Comparison of ENCODE assay signal across 1 cellular context in genomic region chr7:151087247-151088018, GRCh38.
TF ChIP-seq lines count a peak whose summit lies in the region.

No MANE protein-coding gene starts in this region.

TF ChIP-seq in K562, 482 proteins besides CTCF, POLR2A, EP300 and RAD21 (continued from another document and continues in another):
- TF ChIP-seq ZNF592 (IDR thresholded peaks at IDR 0.05) (no peak), TCF3 (CRISPR knock-in tag; IDR thresholded peaks at IDR 0.05) (0 out of 2 replicates have a peak, but pooled peaks have one; percentile 0), RBBP5 (IDR thresholded peaks at IDR 0.05; ENCODE audit: borderline replicate concordance, insufficient read depth, low read length, poor library complexity, severe bottlenecking) (peak; percentile 98), ZNF668 (CRISPR knock-in tag; IDR thresholded peaks at IDR 0.05) (no peak), DACH1 (IDR thresholded peaks at IDR 0.05; ENCODE audit: partially characterized antibody) (no peak), ZNF696 (CRISPR knock-in tag; conservative IDR thresholded peaks at IDR 0.05) (no peak), ZNF589 (CRISPR knock-in tag; IDR thresholded peaks at IDR 0.05; ENCODE audit: low read depth) (peak; percentile 22; the same call in 1 of the 2 replicates), PHF20 (IDR thresholded peaks at IDR 0.05; ENCODE audit: partially characterized antibody) (peak; percentile 39), IFI16 (CRISPR knock-in tag; IDR thresholded peaks at IDR 0.05) (no peak), CTCFL (IDR thresholded peaks at IDR 0.05; ENCODE audit: borderline replicate concordance, insufficient read depth, low read depth, low read length, poor library complexity, severe bottlenecking) (peak; percentile 96), STAT6 (CRISPR knock-in tag; IDR thresholded peaks at IDR 0.05) (peak; percentile 84; the same call in 1 of the 2 replicates), ZNF740 (CRISPR knock-in tag; IDR thresholded peaks at IDR 0.05) (peak; percentile 82; the same call in 1 of the 2 replicates), ZNF740 (tag; IDR thresholded peaks at IDR 0.05) (peak in 1 of 2 experiments; percentile 72; a peak in 1 of 4 replicates), TARDBP (IDR thresholded peaks at IDR 0.05) (0 out of 2 replicates have a peak, but pooled peaks have one; percentile 67), TAF9B (IDR thresholded peaks at IDR 0.05; ENCODE audit: partially characterized antibody) (no peak), MTA1 (IDR thresholded peaks at IDR 0.05; ENCODE audit: borderline replicate concordance) (peak; percentile 40; the same call in 1 of the 2 replicates), SMARCA5 (IDR thresholded peaks at IDR 0.05) (no peak; the same call in 1 of the 2 replicates), POLR2B (IDR thresholded peaks at IDR 0.05; ENCODE audit: low read depth, partially characterized antibody) (no peak), ZNF639 (CRISPR knock-in tag; conservative IDR thresholded peaks at IDR 0.05 in 1 of 2, IDR thresholded peaks at IDR 0.05 in 1 of 2) (peak in 1 of 2 experiments; percentile 74; a peak in 2 of 4 replicates), ZBTB12 (CRISPR knock-in tag; IDR thresholded peaks at IDR 0.05) (no peak), HES1 (IDR thresholded peaks at IDR 0.05; ENCODE audit: low read depth) (no peak; the same call in 1 of the 2 replicates), GMEB1 (CRISPR knock-in tag; IDR thresholded peaks at IDR 0.05) (peak; percentile 93), TFAP4 (CRISPR knock-in tag; IDR thresholded peaks at IDR 0.05; ENCODE audit: borderline replicate concordance) (peak; percentile 61; the same call in 1 of the 2 replicates), MLX (CRISPR knock-in tag; conservative IDR thresholded peaks at IDR 0.05) (0 out of 4 replicates have a peak, but pooled peaks of 1 of the 2 experiments have one; percentile 70), SMAD2 (IDR thresholded peaks at IDR 0.05; ENCODE audit: low read depth, low read length) (no peak), CREBBP (IDR thresholded peaks at IDR 0.05; ENCODE audit: low read depth, low read length) (no peak), ZNF644 (tag; IDR thresholded peaks at IDR 0.05; ENCODE audit: low read depth) (no peak), PCBP1 (IDR thresholded peaks at IDR 0.05; ENCODE audit: low read depth, low read length, poor library complexity, severe bottlenecking) (no peak), IRF2 (CRISPR knock-in tag; IDR thresholded peaks at IDR 0.05) (no peak), E2F1 (CRISPR knock-in tag; IDR thresholded peaks at IDR 0.05) (peak; percentile 68), HDAC2 (IDR thresholded peaks at IDR 0.05) (0 out of 2 replicates have a peak, but pooled peaks have one; percentile 24), FOXA3 (CRISPR knock-in tag; conservative IDR thresholded peaks at IDR 0.05 in 1 of 2, IDR thresholded peaks at IDR 0.05 in 1 of 2) (0 out of 4 replicates have a peak, but pooled peaks of 1 of the 2 experiments have one; percentile 9), ESRRA (IDR thresholded peaks at IDR 0.05; ENCODE audit: borderline replicate concordance, low read depth) (peak; percentile 74; the same call in 1 of the 2 replicates)
